Comparison of ENCODE assay signal across 15 cellular contexts in the genomic region with DNA sequence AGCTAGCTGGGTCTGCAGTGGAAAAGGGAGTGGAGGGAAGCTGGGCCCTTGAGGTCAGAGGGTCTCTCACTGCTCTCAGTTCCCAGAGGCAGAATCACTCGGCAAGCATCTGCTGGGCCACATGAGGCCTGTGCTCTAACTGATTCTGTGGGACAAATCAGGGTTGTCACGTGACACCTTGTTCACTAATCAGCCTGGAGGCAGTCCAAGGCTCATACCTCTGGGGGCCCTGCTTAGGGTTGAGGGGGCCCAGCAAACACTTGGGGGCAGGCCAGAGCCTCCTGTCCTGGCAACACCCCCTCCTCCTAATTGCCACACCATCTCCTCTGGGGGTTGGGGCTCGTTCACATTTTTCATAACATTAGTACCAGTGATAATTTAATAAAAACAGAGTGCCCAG. TPM values are rescaled to one million over a fixed set of nuclear protein-coding genes. Genes with fewer than 3 reads are reported as not detected.
A peak's percentile ranks its signal among the peaks of the same experiment; 100 is the strongest.
DNase-seq lines count a peak whose midpoint lies in the region; ATAC-seq, FAIRE-seq and TF ChIP-seq lines count a peak whose summit lies in the region.
"Had no signal": no experiment of that assay in that cellular context is flagged by ENCODE, and none has a peak within 500 bp of the region (broad histone marks: within the 10 kb centered on the region; RNA-seq: fewer than 3 reads in every experiment).

No MANE protein-coding gene starts in this region.

- intact Hi-C loops in heart left ventricle (cut with DNase I) (loop anchor here in 2 of 10 donors (1.0 to 5.0 kb wide), 2 partner anchors 88 to 171 kb away; no protein-coding TSS in a partner anchor), left ventricle myocardium superior (cut with micrococcal nuclease) (no loop called here), K562 (cut with micrococcal nuclease) (no loop called here)

- H3K4me3 Mint-ChIP-seq in type B pancreatic cell: no peak overlapping the region

- no peaks in the 10 kb centered on the region for H3K79me2 ChIP-seq in K562 (ENCODE audit: control insufficient read depth, insufficient read depth, low read length)

- no peak for TF ChIP-seq EP300 in K562 (IDR thresholded peaks at IDR 0.05; ENCODE audit: low read length)

- no peak overlapping the region for H3K4me2 ChIP-seq in K562 (ENCODE audit: insufficient read depth, low read length)

- peaks cover 6% of the 10 kb centered on the region for H3K9me1 ChIP-seq in K562 (ENCODE audit: control insufficient read depth, insufficient read depth, low read length)

- no TSS peak for BruUV-seq in K562 (replicated peaks; lab: Mats Ljungman, UMichigan)

- POLR2A ChIA-PET in K562 (lab: Yijun Ruan, JAX): no interaction called here

- peaks cover 0 to 32% (median 18%) of the 10 kb centered on the region in 9 donors for H3K36me3 ChIP-seq in heart left ventricle
- peaks cover 26% of the 10 kb centered on the region; the same call in 2 of the 3 replicates for H3K36me3 ChIP-seq in K562 (ENCODE audit: control insufficient read depth, insufficient read depth, low read length)
- H3K36me3 ChIP-seq: ovary had no signal

- H3K4me3 ChIP-seq in heart left ventricle (no peak overlapping the region), K562 (no peak overlapping the region)
- H3K4me3 ChIP-seq: body of pancreas, ovary had no signal

- H3K4me1 Mint-ChIP-seq in type B pancreatic cell (ENCODE audit: unreplicated experiment): peaks cover 34% of the 10 kb centered on the region

- no peak overlapping the region; a peak in 1 of 4 replicates for H3K9ac ChIP-seq in K562 (ENCODE audit: insufficient read depth in 1 of 2, low read depth in 2 of 2, low read length in 2 of 2)

- peak in 1 of 5 donors; percentile 41 for DNase-seq in heart left ventricle
- DNase-seq in left ventricle myocardium superior: no peak
- no peak for DNase-seq in K562 (ENCODE audit: extremely low read depth in 1 of 4, low spot score in 3 of 4)
- DNase-seq in type B pancreatic cell (ENCODE audit: extremely low spot score, unreplicated experiment): no peak
- no peak for DNase-seq in stimulated activated CD4-positive, alpha-beta T cell treated with anti-CD3 and anti-CD28 coated beads, Interleukin-1b, Interleukin-23, amount 100 ng/mL, for 48 hours
- DNase-seq: activated CD4-positive, alpha-beta T cell treated with anti-CD3 and anti-CD28 coated beads for 1 hour; activated T-cell treated with anti-CD3 and anti-CD28 coated beads, Interleukin-2, amount 50 U/mL, for 48 hours; body of pancreas; DMS79; NCI-H1092 treated with DMSO at 0.1 percent for 48 hours; NCI-H345; stimulated activated CD4-positive, alpha-beta T cell treated with anti-CD3 and anti-CD28 coated beads, Interleukin-15, amount 100 ng/mL, for 24 hours; SW 1271 had no signal

- H3K27ac Mint-ChIP-seq in type B pancreatic cell: peak overlapping the region; percentile 34

- peaks cover 11% of the 10 kb centered on the region for H3K36me3 Mint-ChIP-seq in type B pancreatic cell

- TF ChIP-seq CTCF in heart left ventricle (IDR thresholded peaks at IDR 0.05): no peak
- no peak for TF ChIP-seq CTCF in K562 (IDR thresholded peaks at IDR 0.05 in 2 of 3, conservative IDR thresholded peaks at IDR 0.05 in 1 of 3; ENCODE audit: insufficient read depth in 2 of 3, low read depth in 1 of 3, low read length in 3 of 3)
- no peak for TF ChIP-seq CTCF in type B pancreatic cell (conservative IDR thresholded peaks at IDR 0.05)

- H3K27me3 Mint-ChIP-seq in type B pancreatic cell: no peaks in the 10 kb centered on the region

- H3K9me3 ChIP-seq in heart left ventricle: no peaks in the 10 kb centered on the region
- no peaks in the 10 kb centered on the region for H3K9me3 ChIP-seq in K562 (replicated peaks; ENCODE audit: control insufficient read depth, insufficient read depth, low read depth, low read length)
- H3K9me3 ChIP-seq: body of pancreas, ovary had no signal

- H3K27me3 ChIP-seq in heart left ventricle (no peaks in the 10 kb centered on the region), K562 (ENCODE audit: control insufficient read depth in 2 of 2, insufficient read depth in 2 of 2, low read length in 2 of 2) (no peaks in the 10 kb centered on the region)
- H3K27me3 ChIP-seq: body of pancreas, ovary had no signal

- CTCF ChIA-PET in K562 (lab: Yijun Ruan, JAX; ENCODE audit: low intra/inter-chr PET ratio): no interaction called here

- no peak overlapping the region for H2AFZ ChIP-seq in K562 (ENCODE audit: low read depth, low read length)

- no peak for FAIRE-seq in K562 (lab: Jason Lieb, UNC)

- H3K27ac ChIP-seq in heart left ventricle: peak overlapping the region in 11 of 12 donors; percentile 1 to 85 (median 57)
- H3K27ac ChIP-seq in K562 (ENCODE audit: extremely low read depth, low read depth, low read length): no peak overlapping the region
- H3K27ac ChIP-seq: ovary had no signal

- TF ChIP-seq POLR2A in heart left ventricle (IDR thresholded peaks at IDR 0.05) (no peak), K562 (conservative IDR thresholded peaks at IDR 0.05) (no peak)

- peaks cover 0 to 67% (median 38%) of the 10 kb centered on the region in 12 donors for H3K4me1 ChIP-seq in heart left ventricle
- H3K4me1 ChIP-seq in K562 (replicated peaks in 1 of 2; ENCODE audit: control insufficient read depth in 2 of 2, insufficient read depth in 2 of 2, low read length in 2 of 2): peaks cover 11 to 56% of the 10 kb centered on the region in 2 experiments; a peak in 4 of 5 replicates

- in situ Hi-C loops in K562 (cut with MboI): no loop called here

- WGBS in heart left ventricle, 4 donors: 27 to 62% (median 45%) methylated on average over 3 of the region's 3 CpGs
- WGBS in K562 (ENCODE audit: insufficient coverage, low coverage, missing lambda C conversion rate): 54% methylated on average over 2 of the region's 3 CpGs

- H3K9me3 Mint-ChIP-seq in type B pancreatic cell: no peaks in the 10 kb centered on the region

- no peak for TF ChIP-seq RAD21 in K562 (CRISPR knock-in tag; conservative IDR thresholded peaks at IDR 0.05 in 1 of 2, IDR thresholded peaks at IDR 0.05 in 1 of 2)

- ATAC-seq in heart left ventricle (no peak), left ventricle myocardium superior (no peak), K562 (no peak), GM21576 (IDR thresholded peaks at IDR 0.05; ENCODE audit: unreplicated experiment) (no peak)
- ATAC-seq: body of pancreas had no signal

- 0 out of 2 replicates have a peak, but pooled peaks cover 5% of the 10 kb centered on the region for H4K20me1 ChIP-seq in K562 (replicated peaks; ENCODE audit: control insufficient read depth, insufficient read depth, low read length)

RNA-seq across cellular contexts. Expression of gene DPM2, which starts 9.1 kb away (rescaled TPM):
- 10 to 100 TPM in 7 of 9 donors, 1 to 10 TPM in 2; 7.2 to 19.5 (median 11.7) TPM for total RNA-seq in heart left ventricle
- polyA plus RNA-seq in heart left ventricle: 10 to 100 TPM; 15.3 to 31.7 TPM
- 11.1 TPM for total RNA-seq in left ventricle myocardium superior
- 99.6 and 215 TPM in 2 replicates for total RNA-seq in K562 (2011; cell fraction: chromatin; rRNA removed; ENCODE audit: low replicate concordance)
- 168 and 199 TPM in 2 replicates for total RNA-seq in K562 (2011; cell fraction: nucleolus; rRNA removed)
- 195 and 215 TPM in 2 replicates for total RNA-seq in K562 (2011; cell fraction: nucleoplasm; rRNA removed)
- 56.6 and 88.7 TPM in 2 replicates for total RNA-seq in K562 (2014; rRNA removed)
- 48.1 and 53.8 TPM in 2 replicates for total RNA-seq in K562 (2014; rRNA removed; fragmentation: Illumina TruSeq; extraction: Trizol)
- 71.1 and 73.4 TPM in 2 replicates for total RNA-seq in K562 (2015; rRNA removed; fragmentation: Illumina TruSeq; extraction: Trizol)
- total RNA-seq in K562 (2021): 95.3 and 102 TPM in 2 replicates
- polyA plus RNA-seq in K562 (2011; rRNA removed): 93.8 and 101 TPM in 2 replicates
- polyA plus RNA-seq in K562 (2011; cell fraction: cytosol; rRNA removed): 131 and 200 TPM in 2 replicates
- polyA plus RNA-seq in K562 (2011; cell fraction: nucleus; rRNA removed): 142 and 205 TPM in 2 replicates
- polyA plus RNA-seq in K562 (2012): 83.9 and 86.2 TPM in 2 replicates
- 126 and 142 TPM in 2 replicates for polyA plus RNA-seq in K562 (2014; fragmentation: Illumina TruSeq; extraction: Trizol)
- 10 to 100 TPM; 43.5 to 69.3 TPM for polyA plus RNA-seq in K562 (2014; fragmentation: Nextera tagmentation; extraction: Ambion mirVana)
- polyA plus RNA-seq in K562 (2014; rRNA removed): 104 and 107 TPM in 2 replicates
- polyA minus RNA-seq in K562 (2011; rRNA and poly(A)+ RNA removed): 54.4 and 75.4 TPM in 2 replicates
- polyA minus RNA-seq in K562 (2011; cell fraction: cytosol; rRNA and poly(A)+ RNA removed): 56.3 and 59.9 TPM in 2 replicates
- 64.1 and 85.1 TPM in 2 replicates for polyA minus RNA-seq in K562 (2011; cell fraction: nucleus; rRNA and poly(A)+ RNA removed)
- 41.6 and 56.3 TPM in 2 replicates for total RNA-seq in type B pancreatic cell (ENCODE audit: low replicate concordance)

RNA-seq across cellular contexts. Expression of gene PIP5KL1, which starts 16.2 kb away (rescaled TPM):
- under 1 TPM in 7 of 9 donors, not detected in 2; 0.33 to 0.77 (median 0.51) TPM for total RNA-seq in heart left ventricle
- polyA plus RNA-seq in heart left ventricle: under 1 TPM; 0.12 to 0.15 TPM
- not detected for total RNA-seq in left ventricle myocardium superior
- total RNA-seq in K562 (2011; cell fraction: chromatin; rRNA removed; ENCODE audit: low replicate concordance): 4.2 and 9.4 TPM in 2 replicates
- total RNA-seq in K562 (2011; cell fraction: nucleolus; rRNA removed): 7.7 and 10.1 TPM in 2 replicates
- 4.3 and 4.5 TPM in 2 replicates for total RNA-seq in K562 (2011; cell fraction: nucleoplasm; rRNA removed)
- total RNA-seq in K562 (2014; rRNA removed): 2.5 and 3.1 TPM in 2 replicates
- 0.80 and 1.2 TPM in 2 replicates for total RNA-seq in K562 (2014; rRNA removed; fragmentation: Illumina TruSeq; extraction: Trizol)
- total RNA-seq in K562 (2015; rRNA removed; fragmentation: Illumina TruSeq; extraction: Trizol): 0.58 and 1.3 TPM in 2 replicates
- 3.0 and 3.7 TPM in 2 replicates for total RNA-seq in K562 (2021)
- 1.2 and 1.6 TPM in 2 replicates for polyA plus RNA-seq in K562 (2011; rRNA removed)
- 1.8 and 2.2 TPM in 2 replicates for polyA plus RNA-seq in K562 (2011; cell fraction: cytosol; rRNA removed)
- polyA plus RNA-seq in K562 (2011; cell fraction: nucleus; rRNA removed): 12.7 and 14.3 TPM in 2 replicates
- 1.7 and 5.0 TPM in 2 replicates for polyA plus RNA-seq in K562 (2012)
- polyA plus RNA-seq in K562 (2014; fragmentation: Illumina TruSeq; extraction: Trizol): 0.82 and 1.2 TPM in 2 replicates
- polyA plus RNA-seq in K562 (2014; fragmentation: Nextera tagmentation; extraction: Ambion mirVana): under 1 TPM; 0.18 to 0.41 TPM
- polyA plus RNA-seq in K562 (2014; rRNA removed): 4.3 and 4.8 TPM in 2 replicates
- 0.75 TPM in 1 of 2 replicates, not detected in the other for polyA minus RNA-seq in K562 (2011; rRNA and poly(A)+ RNA removed)
- polyA minus RNA-seq in K562 (2011; cell fraction: cytosol; rRNA and poly(A)+ RNA removed): 3.0 TPM in 1 of 2 replicates, not detected in the other
- polyA minus RNA-seq in K562 (2011; cell fraction: nucleus; rRNA and poly(A)+ RNA removed): 2.6 TPM in 2 replicates
- 5.8 and 9.4 TPM in 2 replicates for total RNA-seq in type B pancreatic cell (ENCODE audit: low replicate concordance)

RNA-seq across cellular contexts. Expression of gene ST6GALNAC4, which starts 29.9 kb away (rescaled TPM):
- total RNA-seq in heart left ventricle: 10 to 100 TPM; 28.3 to 66.1 (median 42.6) TPM
- polyA plus RNA-seq in heart left ventricle: 10 to 100 TPM; 17.0 to 72.0 TPM
- 28.5 TPM for total RNA-seq in left ventricle myocardium superior
- total RNA-seq in K562 (2011; cell fraction: chromatin; rRNA removed; ENCODE audit: low replicate concordance): 24.9 and 89.8 TPM in 2 replicates
- total RNA-seq in K562 (2011; cell fraction: nucleolus; rRNA removed): 90.4 and 100 TPM in 2 replicates
- 52.6 and 55.0 TPM in 2 replicates for total RNA-seq in K562 (2011; cell fraction: nucleoplasm; rRNA removed)
- 25.5 and 47.2 TPM in 2 replicates for total RNA-seq in K562 (2014; rRNA removed)
- 2.8 and 6.6 TPM in 2 replicates for total RNA-seq in K562 (2014; rRNA removed; fragmentation: Illumina TruSeq; extraction: Trizol)
- 17.2 and 19.0 TPM in 2 replicates for total RNA-seq in K562 (2015; rRNA removed; fragmentation: Illumina TruSeq; extraction: Trizol)
- total RNA-seq in K562 (2021): 43.1 and 47.1 TPM in 2 replicates
- polyA plus RNA-seq in K562 (2011; rRNA removed): 14.0 and 19.4 TPM in 2 replicates
- polyA plus RNA-seq in K562 (2011; cell fraction: cytosol; rRNA removed): 30.0 and 73.0 TPM in 2 replicates
- 34.4 and 63.8 TPM in 2 replicates for polyA plus RNA-seq in K562 (2011; cell fraction: nucleus; rRNA removed)
- polyA plus RNA-seq in K562 (2012): 26.5 and 52.2 TPM in 2 replicates
- polyA plus RNA-seq in K562 (2014; fragmentation: Illumina TruSeq; extraction: Trizol): 15.4 and 34.0 TPM in 2 replicates
- 1 to 10 TPM; 2.6 to 3.4 TPM for polyA plus RNA-seq in K562 (2014; fragmentation: Nextera tagmentation; extraction: Ambion mirVana)
- polyA plus RNA-seq in K562 (2014; rRNA removed): 26.0 and 42.6 TPM in 2 replicates
- 7.5 and 10.6 TPM in 2 replicates for polyA minus RNA-seq in K562 (2011; rRNA and poly(A)+ RNA removed)
- 30.9 and 50.2 TPM in 2 replicates for polyA minus RNA-seq in K562 (2011; cell fraction: cytosol; rRNA and poly(A)+ RNA removed)
- 24.7 and 25.8 TPM in 2 replicates for polyA minus RNA-seq in K562 (2011; cell fraction: nucleus; rRNA and poly(A)+ RNA removed)
- 11.9 and 17.5 TPM in 2 replicates for total RNA-seq in type B pancreatic cell (ENCODE audit: low replicate concordance)

RNA-seq across cellular contexts. Expression of gene EEIG1, which starts 34.1 kb away (rescaled TPM):
- total RNA-seq in heart left ventricle: 10 to 100 TPM in 7 of 9 donors, 1 to 10 TPM in 2; 5.4 to 45.2 (median 24.1) TPM
- polyA plus RNA-seq in heart left ventricle: 10 to 100 TPM in 1 of 2 donors, 1 to 10 TPM in 1; 9.2 to 10.4 TPM
- 21.6 TPM for total RNA-seq in left ventricle myocardium superior
- total RNA-seq in K562 (2011; cell fraction: chromatin; rRNA removed; ENCODE audit: low replicate concordance): 18.1 and 34.4 TPM in 2 replicates
- total RNA-seq in K562 (2011; cell fraction: nucleolus; rRNA removed): 13.4 and 13.5 TPM in 2 replicates
- total RNA-seq in K562 (2011; cell fraction: nucleoplasm; rRNA removed): 17.2 and 24.7 TPM in 2 replicates
- total RNA-seq in K562 (2014; rRNA removed): 2.1 and 4.5 TPM in 2 replicates
- 1.6 and 2.3 TPM in 2 replicates for total RNA-seq in K562 (2014; rRNA removed; fragmentation: Illumina TruSeq; extraction: Trizol)
- total RNA-seq in K562 (2015; rRNA removed; fragmentation: Illumina TruSeq; extraction: Trizol): 2.8 and 4.1 TPM in 2 replicates
- total RNA-seq in K562 (2021): 11.2 and 16.7 TPM in 2 replicates
- polyA plus RNA-seq in K562 (2011; rRNA removed): 4.4 and 7.7 TPM in 2 replicates
- polyA plus RNA-seq in K562 (2011; cell fraction: cytosol; rRNA removed): 8.2 and 9.0 TPM in 2 replicates
- 16.1 and 16.7 TPM in 2 replicates for polyA plus RNA-seq in K562 (2011; cell fraction: nucleus; rRNA removed)
- polyA plus RNA-seq in K562 (2012): 13.8 and 19.2 TPM in 2 replicates
- polyA plus RNA-seq in K562 (2014; fragmentation: Illumina TruSeq; extraction: Trizol): 5.6 and 9.1 TPM in 2 replicates
- polyA plus RNA-seq in K562 (2014; fragmentation: Nextera tagmentation; extraction: Ambion mirVana): under 1 TPM; 0.17 to 0.25 TPM
- 3.6 and 6.6 TPM in 2 replicates for polyA plus RNA-seq in K562 (2014; rRNA removed)
- 2.1 and 2.7 TPM in 2 replicates for polyA minus RNA-seq in K562 (2011; rRNA and poly(A)+ RNA removed)
- polyA minus RNA-seq in K562 (2011; cell fraction: cytosol; rRNA and poly(A)+ RNA removed): 3.5 and 5.9 TPM in 2 replicates
- polyA minus RNA-seq in K562 (2011; cell fraction: nucleus; rRNA and poly(A)+ RNA removed): 4.8 and 8.4 TPM in 2 replicates
- total RNA-seq in type B pancreatic cell (ENCODE audit: low replicate concordance): 61.1 and 74.8 TPM in 2 replicates

RNA-seq across cellular contexts. Expression of gene ST6GALNAC6, which starts 47.3 kb away (rescaled TPM):
- total RNA-seq in heart left ventricle (10 to 100 TPM; 28.4 to 75.9 (median 45.6) TPM), left ventricle myocardium superior (50.5 TPM), K562 (2014; rRNA removed) (13.0 and 16.0 TPM in 2 replicates), K562 (2014; rRNA removed; fragmentation: Illumina TruSeq; extraction: Trizol) (6.4 and 8.2 TPM in 2 replicates), K562 (2015; rRNA removed; fragmentation: Illumina TruSeq; extraction: Trizol) (16.8 and 17.0 TPM in 2 replicates), K562 (2021) (17.3 and 18.7 TPM in 2 replicates), type B pancreatic cell (ENCODE audit: low replicate concordance) (19.8 and 32.6 TPM in 2 replicates)
- polyA plus RNA-seq in heart left ventricle (10 to 100 TPM; 35.7 to 37.5 TPM), K562 (2011; rRNA removed) (23.0 and 23.7 TPM in 2 replicates), K562 (2014; fragmentation: Illumina TruSeq; extraction: Trizol) (14.5 and 15.6 TPM in 2 replicates), K562 (2014; fragmentation: Nextera tagmentation; extraction: Ambion mirVana) (under 1 TPM; 0.13 to 0.20 TPM), K562 (2014; rRNA removed) (16.4 and 19.0 TPM in 2 replicates)
- total RNA-seq in K562 (2011; cell fraction: chromatin; rRNA removed; ENCODE audit: low replicate concordance): 18.9 and 41.8 TPM in 2 replicates
- total RNA-seq in K562 (2011; cell fraction: nucleolus; rRNA removed): 25.3 and 31.9 TPM in 2 replicates
- total RNA-seq in K562 (2011; cell fraction: nucleoplasm; rRNA removed): 19.5 and 22.4 TPM in 2 replicates
- polyA plus RNA-seq in K562 (2011; cell fraction: cytosol; rRNA removed): 30.5 and 46.9 TPM in 2 replicates
- polyA plus RNA-seq in K562 (2011; cell fraction: nucleus; rRNA removed): 51.3 and 78.0 TPM in 2 replicates
- 13.2 and 13.7 TPM in 2 replicates for polyA plus RNA-seq in K562 (2012)
- 5.5 and 6.3 TPM in 2 replicates for polyA minus RNA-seq in K562 (2011; rRNA and poly(A)+ RNA removed)
- 3.5 and 5.2 TPM in 2 replicates for polyA minus RNA-seq in K562 (2011; cell fraction: cytosol; rRNA and poly(A)+ RNA removed)
- polyA minus RNA-seq in K562 (2011; cell fraction: nucleus; rRNA and poly(A)+ RNA removed): 10.4 and 11.2 TPM in 2 replicates
